Comparison of ENCODE assay signal across 1 cellular context in the genomic region with DNA sequence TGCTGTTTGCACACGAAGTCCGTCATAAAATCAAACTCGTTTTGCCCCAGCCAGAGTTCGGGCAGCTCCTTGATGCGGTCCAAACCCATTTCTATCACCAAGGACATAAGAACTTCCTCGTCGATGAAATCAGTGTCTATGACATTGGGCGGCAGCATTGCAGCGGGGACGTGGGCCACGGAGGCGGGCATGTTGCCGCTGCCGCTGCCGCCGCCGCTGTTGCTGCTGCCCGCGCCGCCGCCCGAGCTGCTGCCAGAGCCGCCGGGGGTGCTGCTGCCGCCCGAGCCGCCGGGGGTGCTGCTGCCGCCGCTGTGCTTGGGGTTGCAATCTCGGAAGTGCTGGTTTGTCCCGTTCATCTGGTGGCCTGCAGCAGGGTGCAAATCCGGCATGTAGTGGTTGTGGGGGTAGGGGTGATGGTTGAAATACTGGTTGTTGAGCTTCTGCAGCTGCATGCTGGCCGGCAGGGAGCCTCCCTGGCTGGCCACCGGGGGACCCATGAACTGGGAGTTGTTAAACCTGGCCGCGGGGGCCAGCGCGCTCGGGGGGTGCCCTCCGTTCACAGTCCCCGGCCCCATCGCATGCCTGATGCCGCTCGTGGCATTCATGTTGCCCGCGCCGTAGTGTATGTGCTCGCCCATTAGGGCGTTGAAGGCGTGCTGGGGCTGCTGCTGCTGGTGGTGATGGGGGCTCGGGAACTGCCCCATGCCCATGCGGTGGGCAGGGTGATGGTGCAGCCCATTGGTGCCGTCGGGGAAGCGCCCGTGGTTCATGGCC.
TF ChIP-seq lines count a peak whose summit lies in the region.

No MANE protein-coding gene starts in this region.

TF ChIP-seq in GM12878, 131 proteins besides CTCF, POLR2A, EP300 and RAD21 (continued from another document):
- TF ChIP-seq, protein P1, sequence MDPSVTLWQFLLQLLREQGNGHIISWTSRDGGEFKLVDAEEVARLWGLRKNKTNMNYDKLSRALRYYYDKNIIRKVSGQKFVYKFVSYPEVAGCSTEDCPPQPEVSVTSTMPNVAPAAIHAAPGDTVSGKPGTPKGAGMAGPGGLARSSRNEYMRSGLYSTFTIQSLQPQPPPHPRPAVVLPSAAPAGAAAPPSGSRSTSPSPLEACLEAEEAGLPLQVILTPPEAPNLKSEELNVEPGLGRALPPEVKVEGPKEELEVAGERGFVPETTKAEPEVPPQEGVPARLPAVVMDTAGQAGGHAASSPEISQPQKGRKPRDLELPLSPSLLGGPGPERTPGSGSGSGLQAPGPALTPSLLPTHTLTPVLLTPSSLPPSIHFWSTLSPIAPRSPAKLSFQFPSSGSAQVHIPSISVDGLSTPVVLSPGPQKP (IDR thresholded peaks at IDR 0.05; ENCODE audit: low read depth, low read length), result no peak
- TF ChIP-seq FOXM1 (IDR thresholded peaks at IDR 0.05; ENCODE audit: low read depth, low read length) (no peak), SMAD5 (IDR thresholded peaks at IDR 0.05; ENCODE audit: low read depth) (no peak), CHD2 (IDR thresholded peaks at IDR 0.05; ENCODE audit: borderline replicate concordance, low read depth, low read length) (no peak), MEF2A (IDR thresholded peaks at IDR 0.05; ENCODE audit: insufficient read depth, low read depth, low read length) (no peak), RFX5 (IDR thresholded peaks at IDR 0.05; ENCODE audit: low read depth, low read length) (no peak), ZNF24 (IDR thresholded peaks at IDR 0.05) (peak; percentile 76), ZBED1 (IDR thresholded peaks at IDR 0.05; ENCODE audit: borderline replicate concordance) (no peak), IRF4 (IDR thresholded peaks at IDR 0.05; ENCODE audit: low read depth, low read length) (no peak), POU2F2 (IDR thresholded peaks at IDR 0.05; ENCODE audit: borderline replicate concordance, low read depth, low read length) (0 out of 3 replicates have a peak, but pooled peaks have one; percentile 36), FOS (IDR thresholded peaks at IDR 0.05; ENCODE audit: borderline replicate concordance, extremely low read depth, insufficient read length) (no peak), BMI1 (IDR thresholded peaks at IDR 0.05; ENCODE audit: borderline replicate concordance) (no peak), RELA (IDR thresholded peaks at IDR 0.05; ENCODE audit: borderline replicate concordance, partially characterized antibody) (peak; percentile 26), JUNB (IDR thresholded peaks at IDR 0.05) (no peak), SRF (IDR thresholded peaks at IDR 0.05; ENCODE audit: low read depth in 2 of 2, low read length in 2 of 2) (no peak), ZNF622 (IDR thresholded peaks at IDR 0.05) (no peak), KLF5 (IDR thresholded peaks at IDR 0.05; ENCODE audit: partially characterized antibody) (peak; percentile 53), IKZF2 (IDR thresholded peaks at IDR 0.05) (no peak), CREM (IDR thresholded peaks at IDR 0.05; ENCODE audit: low read depth) (no peak)
- TF ChIP-seq, protein P2, sequence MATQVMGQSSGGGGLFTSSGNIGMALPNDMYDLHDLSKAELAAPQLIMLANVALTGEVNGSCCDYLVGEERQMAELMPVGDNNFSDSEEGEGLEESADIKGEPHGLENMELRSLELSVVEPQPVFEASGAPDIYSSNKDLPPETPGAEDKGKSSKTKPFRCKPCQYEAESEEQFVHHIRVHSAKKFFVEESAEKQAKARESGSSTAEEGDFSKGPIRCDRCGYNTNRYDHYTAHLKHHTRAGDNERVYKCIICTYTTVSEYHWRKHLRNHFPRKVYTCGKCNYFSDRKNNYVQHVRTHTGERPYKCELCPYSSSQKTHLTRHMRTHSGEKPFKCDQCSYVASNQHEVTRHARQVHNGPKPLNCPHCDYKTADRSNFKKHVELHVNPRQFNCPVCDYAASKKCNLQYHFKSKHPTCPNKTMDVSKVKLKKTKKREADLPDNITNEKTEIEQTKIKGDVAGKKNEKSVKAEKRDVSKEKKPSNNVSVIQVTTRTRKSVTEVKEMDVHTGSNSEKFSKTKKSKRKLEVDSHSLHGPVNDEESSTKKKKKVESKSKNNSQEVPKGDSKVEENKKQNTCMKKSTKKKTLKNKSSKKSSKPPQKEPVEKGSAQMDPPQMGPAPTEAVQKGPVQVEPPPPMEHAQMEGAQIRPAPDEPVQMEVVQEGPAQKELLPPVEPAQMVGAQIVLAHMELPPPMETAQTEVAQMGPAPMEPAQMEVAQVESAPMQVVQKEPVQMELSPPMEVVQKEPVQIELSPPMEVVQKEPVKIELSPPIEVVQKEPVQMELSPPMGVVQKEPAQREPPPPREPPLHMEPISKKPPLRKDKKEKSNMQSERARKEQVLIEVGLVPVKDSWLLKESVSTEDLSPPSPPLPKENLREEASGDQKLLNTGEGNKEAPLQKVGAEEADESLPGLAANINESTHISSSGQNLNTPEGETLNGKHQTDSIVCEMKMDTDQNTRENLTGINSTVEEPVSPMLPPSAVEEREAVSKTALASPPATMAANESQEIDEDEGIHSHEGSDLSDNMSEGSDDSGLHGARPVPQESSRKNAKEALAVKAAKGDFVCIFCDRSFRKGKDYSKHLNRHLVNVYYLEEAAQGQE (IDR thresholded peaks at IDR 0.05; ENCODE audit: low read depth, low read length), result no peak
- TF ChIP-seq, protein P3, sequence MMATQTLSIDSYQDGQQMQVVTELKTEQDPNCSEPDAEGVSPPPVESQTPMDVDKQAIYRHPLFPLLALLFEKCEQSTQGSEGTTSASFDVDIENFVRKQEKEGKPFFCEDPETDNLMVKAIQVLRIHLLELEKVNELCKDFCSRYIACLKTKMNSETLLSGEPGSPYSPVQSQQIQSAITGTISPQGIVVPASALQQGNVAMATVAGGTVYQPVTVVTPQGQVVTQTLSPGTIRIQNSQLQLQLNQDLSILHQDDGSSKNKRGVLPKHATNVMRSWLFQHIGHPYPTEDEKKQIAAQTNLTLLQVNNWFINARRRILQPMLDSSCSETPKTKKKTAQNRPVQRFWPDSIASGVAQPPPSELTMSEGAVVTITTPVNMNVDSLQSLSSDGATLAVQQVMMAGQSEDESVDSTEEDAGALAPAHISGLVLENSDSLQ (IDR thresholded peaks at IDR 0.05), result no peak
- TF ChIP-seq, protein P4, sequence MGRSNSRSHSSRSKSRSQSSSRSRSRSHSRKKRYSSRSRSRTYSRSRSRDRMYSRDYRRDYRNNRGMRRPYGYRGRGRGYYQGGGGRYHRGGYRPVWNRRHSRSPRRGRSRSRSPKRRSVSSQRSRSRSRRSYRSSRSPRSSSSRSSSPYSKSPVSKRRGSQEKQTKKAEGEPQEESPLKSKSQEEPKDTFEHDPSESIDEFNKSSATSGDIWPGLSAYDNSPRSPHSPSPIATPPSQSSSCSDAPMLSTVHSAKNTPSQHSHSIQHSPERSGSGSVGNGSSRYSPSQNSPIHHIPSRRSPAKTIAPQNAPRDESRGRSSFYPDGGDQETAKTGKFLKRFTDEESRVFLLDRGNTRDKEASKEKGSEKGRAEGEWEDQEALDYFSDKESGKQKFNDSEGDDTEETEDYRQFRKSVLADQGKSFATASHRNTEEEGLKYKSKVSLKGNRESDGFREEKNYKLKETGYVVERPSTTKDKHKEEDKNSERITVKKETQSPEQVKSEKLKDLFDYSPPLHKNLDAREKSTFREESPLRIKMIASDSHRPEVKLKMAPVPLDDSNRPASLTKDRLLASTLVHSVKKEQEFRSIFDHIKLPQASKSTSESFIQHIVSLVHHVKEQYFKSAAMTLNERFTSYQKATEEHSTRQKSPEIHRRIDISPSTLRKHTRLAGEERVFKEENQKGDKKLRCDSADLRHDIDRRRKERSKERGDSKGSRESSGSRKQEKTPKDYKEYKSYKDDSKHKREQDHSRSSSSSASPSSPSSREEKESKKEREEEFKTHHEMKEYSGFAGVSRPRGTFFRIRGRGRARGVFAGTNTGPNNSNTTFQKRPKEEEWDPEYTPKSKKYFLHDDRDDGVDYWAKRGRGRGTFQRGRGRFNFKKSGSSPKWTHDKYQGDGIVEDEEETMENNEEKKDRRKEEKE (IDR thresholded peaks at IDR 0.05), result 0 out of 2 replicates have a peak, but pooled peaks have one; percentile 23
